7 cellular contexts compared by ENCODE assay signal in the genomic region with DNA sequence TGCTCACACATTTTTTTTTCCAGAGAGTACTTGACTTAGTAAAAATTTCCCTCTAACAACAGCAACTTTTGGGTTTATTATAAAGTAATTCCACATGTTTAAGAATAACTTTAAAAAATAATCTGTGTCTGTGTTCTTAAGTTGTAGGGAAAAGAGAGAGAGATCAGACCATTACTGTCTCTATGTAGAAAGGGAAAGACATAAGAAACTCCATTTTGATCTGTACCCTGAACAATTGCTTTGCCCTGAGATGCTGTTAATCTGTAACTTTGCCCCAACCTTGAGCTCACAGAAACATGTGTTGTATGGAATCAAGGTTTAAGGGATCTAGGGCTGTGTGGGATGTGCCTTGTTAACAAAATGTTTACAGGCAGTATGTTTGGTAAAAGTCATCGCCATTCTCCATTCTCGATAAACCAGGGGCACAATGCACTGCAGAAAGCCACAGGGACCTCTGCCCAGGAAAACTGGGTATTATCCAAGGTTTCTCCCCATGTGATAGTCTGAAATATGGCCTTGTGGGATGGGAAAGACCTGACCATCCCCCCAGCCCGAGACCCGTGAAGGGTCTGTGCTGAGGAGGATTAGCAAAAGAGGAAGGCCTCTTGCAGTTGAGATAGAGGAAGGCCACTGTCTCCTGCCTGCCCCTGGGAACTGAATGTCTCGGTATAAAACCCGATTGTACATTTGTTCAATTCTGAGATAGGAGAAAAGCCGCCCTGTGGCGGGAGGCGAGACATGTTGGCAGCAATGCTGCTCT.
DNase-seq lines count a peak whose midpoint lies in the region; ATAC-seq, FAIRE-seq and TF ChIP-seq lines count a peak whose summit lies in the region.
"Not testable (repeated sequence)": the region's sequence is repeated elsewhere in the genome, so short reads cannot be mapped to it uniquely, and the experiment has no call there.

No MANE protein-coding gene starts in this region.

- H2BK15ac ChIP-seq in IMR-90 (ENCODE audit: low read depth, low read length): not testable (repeated sequence)

- H2AK9ac ChIP-seq in IMR-90 (replicated peaks; ENCODE audit: low read depth, low read length, poor library complexity): not testable (repeated sequence)

- CTCF ChIA-PET in IMR-90 (lab: Yijun Ruan, JAX): interaction anchor here (1.5 kb wide), 2 partner anchors 10 to 11 kb away, joined by 4 to 10 read pairs; no protein-coding TSS in a partner anchor
- CTCF ChIA-PET in SK-N-SH (lab: Yijun Ruan, JAX): interaction anchor here (1.1 to 1.2 kb wide), 2 partner anchors 11 to 115 kb away, joined by 3 read pairs; no protein-coding TSS in a partner anchor

- H3K4me2 ChIP-seq in IMR-90 (ENCODE audit: low read depth, low read length); SK-N-SH: not testable (repeated sequence)

- H3K18ac ChIP-seq in IMR-90 (ENCODE audit: low read depth, low read length): peak overlapping the region; percentile 67; the same call in 1 of the 2 replicates

- H3F3A ChIP-seq in SK-N-SH (replicated peaks; ENCODE audit: insufficient read depth): peaks cover 34% of the 10 kb centered on the region

- H4K5ac ChIP-seq in IMR-90 (ENCODE audit: low read depth, low read length): not testable (repeated sequence)

- H3K27ac ChIP-seq in IMR-90 (ENCODE audit: insufficient read depth, low read length) (peak overlapping the region; percentile 29; the same call in 1 of the 2 replicates), SK-N-SH (ENCODE audit: low read depth in 2 of 2, low read length in 1 of 2) (peak overlapping the region; percentile 64 to 93; a peak in 3 of 4 replicates), body of pancreas (peak overlapping the region; percentile 74 to 86 (median 79)), cardiac muscle cell (peak overlapping the region; percentile 92), pancreas (peak overlapping the region in 3 of 4 donors; percentile 78 to 91 (median 79)), subcutaneous abdominal adipose tissue (ENCODE audit: low read depth, low read length) (peak overlapping the region; percentile 73)

- not testable (repeated sequence) for H3K14ac ChIP-seq in IMR-90 (replicated peaks; ENCODE audit: low read depth, low read length)

- TF ChIP-seq RAD21 in IMR-90 (IDR thresholded peaks at IDR 0.05; ENCODE audit: low read length); SK-N-SH (IDR thresholded peaks at IDR 0.05; ENCODE audit: low read length): not testable (repeated sequence)

- peak overlapping the region; percentile 93; the same call in 1 of the 2 replicates for H2BK120ac ChIP-seq in IMR-90 (ENCODE audit: low read depth, low read length)

- not testable (repeated sequence) for H4K91ac ChIP-seq in IMR-90 (ENCODE audit: insufficient read depth, low read depth, low read length)

- not testable (repeated sequence) for H3K9me1 ChIP-seq in IMR-90 (ENCODE audit: insufficient read depth, low read length)

- H4K20me1 ChIP-seq in IMR-90 (ENCODE audit: insufficient read depth, low read length); SK-N-SH (ENCODE audit: insufficient read depth): not testable (repeated sequence)

- not testable (repeated sequence) for H4K8ac ChIP-seq in IMR-90 (ENCODE audit: low read depth in 2 of 2, low read length in 2 of 2)

- H3K4me1 ChIP-seq in IMR-90 (ENCODE audit: control insufficient read depth, insufficient read depth, low read length): peaks cover 16% of the 10 kb centered on the region
- H3K4me1 ChIP-seq in SK-N-SH (ENCODE audit: control insufficient read depth in 1 of 2, insufficient read depth in 2 of 2, low read depth in 1 of 2, low read length in 1 of 2): peaks cover 26 to 30% of the 10 kb centered on the region in 2 experiments
- peaks cover 76% of the 10 kb centered on the region for H3K4me1 ChIP-seq in body of pancreas
- peaks cover 43% of the 10 kb centered on the region for H3K4me1 ChIP-seq in cardiac muscle cell (ENCODE audit: low read depth)
- peaks cover 12 to 66% (median 42%) of the 10 kb centered on the region in 3 donors for H3K4me1 ChIP-seq in pancreas
- peaks cover 3 to 55% (median 33%) of the 10 kb centered on the region in 5 donors for H3K4me1 ChIP-seq in subcutaneous abdominal adipose tissue (ENCODE audit: control insufficient read depth in 5 of 5, insufficient read depth in 5 of 5, low read length in 5 of 5)

- not testable (repeated sequence) for H3K79me1 ChIP-seq in IMR-90 (ENCODE audit: low read depth in 1 of 2, low read length in 2 of 2)

- not testable (repeated sequence) for BruUV-seq in IMR-90 (replicated peaks; lab: Mats Ljungman, UMichigan)

- not testable (repeated sequence) for H3K9me3 ChIP-seq in IMR-90 (ENCODE audit: control insufficient read depth, insufficient read depth, low read length); SK-N-SH; body of pancreas; cardiac muscle cell (ENCODE audit: low read depth); pancreas; subcutaneous abdominal adipose tissue (ENCODE audit: control insufficient read depth in 5 of 5, low read length in 5 of 5)

- intact Hi-C loops in IMR-90 (cut with micrococcal nuclease) (loop anchor here (5.0 kb wide), 3 partner anchors 402 to 1173 kb away; no protein-coding TSS in a partner anchor), pancreas (cut with DNase I) (loop anchor here in 1 of 3 donors (10.0 kb wide), 1 partner anchor 45 kb away; no protein-coding TSS in a partner anchor)
- intact Hi-C loops in body of pancreas (cut with DNase I): not testable (repeated sequence)

- H3K4ac ChIP-seq in IMR-90 (ENCODE audit: low read depth, low read length): not testable (repeated sequence)

- H3K27me3 Mint-ChIP-seq in mesothelial cell of epicardium (ENCODE audit: low read depth): not testable (repeated sequence)

- not testable (repeated sequence) for TF ChIP-seq POLR2A in IMR-90 (IDR thresholded peaks at IDR 0.05; ENCODE audit: low read depth, low read length); body of pancreas (IDR thresholded peaks at IDR 0.05)

- not testable (repeated sequence) for H3K23ac ChIP-seq in IMR-90 (ENCODE audit: low read depth, low read length)

- H3K36me3 ChIP-seq in IMR-90 (ENCODE audit: control insufficient read depth, insufficient read depth, low read length); SK-N-SH (replicated peaks in 1 of 2; ENCODE audit: control insufficient read depth in 1 of 2, insufficient read depth in 2 of 2, low read length in 1 of 2); body of pancreas (replicated peaks in 1 of 2; ENCODE audit: insufficient read depth in 1 of 2, low read depth in 2 of 2); cardiac muscle cell; pancreas; subcutaneous abdominal adipose tissue (ENCODE audit: control insufficient read depth in 5 of 5, insufficient read depth in 5 of 5, low read length in 5 of 5): not testable (repeated sequence)

- H3K9ac ChIP-seq in IMR-90 (ENCODE audit: low read depth, low read length); SK-N-SH; subcutaneous abdominal adipose tissue (ENCODE audit: low read length in 5 of 5): not testable (repeated sequence)

- dilution Hi-C loops in IMR-90 (cut with HindIII; ENCODE audit: low sequenced_read_pairs, unreplicated experiment): not testable (repeated sequence)

- H3K27ac Mint-ChIP-seq in mesothelial cell of epicardium: peak overlapping the region; percentile 85

- not testable (repeated sequence) for TF ChIP-seq CTCF in IMR-90 (conservative IDR thresholded peaks at IDR 0.05; ENCODE audit: low read depth, low read length); SK-N-SH (IDR thresholded peaks at IDR 0.05); cardiac muscle cell (IDR thresholded peaks at IDR 0.05; ENCODE audit: low read depth, low read length); mesothelial cell of epicardium (IDR thresholded peaks at IDR 0.05; ENCODE audit: unreplicated experiment); pancreas (IDR thresholded peaks at IDR 0.05)
- peak in 1 of 7 experiments; percentile 20 for TF ChIP-seq CTCF in body of pancreas (IDR thresholded peaks at IDR 0.05)

- peak overlapping the region; percentile 92 for H2BK5ac ChIP-seq in IMR-90 (ENCODE audit: low read depth, low read length, poor library complexity, severe bottlenecking)

- not testable (repeated sequence) for TF ChIP-seq EP300 in SK-N-SH (IDR thresholded peaks at IDR 0.05; ENCODE audit: borderline replicate concordance in 1 of 2, low read depth in 1 of 2, low read length in 1 of 2)

- not testable (repeated sequence) for H3K9me2 ChIP-seq in SK-N-SH

- not testable (repeated sequence) for H2AK5ac ChIP-seq in IMR-90 (ENCODE audit: low read depth, low read length)

- not testable (repeated sequence) for H3K56ac ChIP-seq in IMR-90 (ENCODE audit: extremely low read depth, insufficient read depth, low read length)

- FAIRE-seq in pancreas (lab: Jason Lieb, UNC): not testable (repeated sequence)

- not testable (repeated sequence) for H3K36me3 Mint-ChIP-seq in mesothelial cell of epicardium

- not testable (repeated sequence) for H3K4me3 ChIP-seq in IMR-90 (ENCODE audit: insufficient read depth, low read depth, low read length); SK-N-SH (ENCODE audit: low read depth in 2 of 2, low read length in 1 of 2); body of pancreas; cardiac muscle cell
- H3K4me3 ChIP-seq in pancreas (peak overlapping the region in 1 of 4 donors; percentile 27), subcutaneous abdominal adipose tissue (ENCODE audit: low read depth in 1 of 5, low read length in 5 of 5) (peak overlapping the region in 1 of 5 donors; percentile 53)

- H2AFZ ChIP-seq in IMR-90 (replicated peaks; ENCODE audit: low read length, poor library complexity); SK-N-SH (ENCODE audit: low read depth): not testable (repeated sequence)

- ATAC-seq in IMR-90 (ENCODE audit: low read depth); body of pancreas; pancreas: not testable (repeated sequence)

- POLR2A ChIA-PET in IMR-90 (lab: Charles Lee; ENCODE audit: unreplicated experiment); SK-N-SH (lab: Yijun Ruan, JAX): not testable (repeated sequence)

- not testable (repeated sequence) for H3K9me3 Mint-ChIP-seq in mesothelial cell of epicardium

- in situ Hi-C loops in IMR-90 (cut with MboI; ENCODE audit: low sequenced_read_pairs): not testable (repeated sequence)

- H3K79me2 ChIP-seq in SK-N-SH (ENCODE audit: insufficient read depth): not testable (repeated sequence)

- H3K4me1 Mint-ChIP-seq in mesothelial cell of epicardium: peaks cover 48% of the 10 kb centered on the region

- peak overlapping the region; percentile 22; the same call in 1 of the 2 replicates for H2BK20ac ChIP-seq in IMR-90 (ENCODE audit: low read depth, low read length)

- no CpG with 5 or more reads among the region's 9 CpGs for WGBS in IMR-90 (ENCODE audit: extremely low coverage in 2 of 2, insufficient read length in 1 of 2), 2 experiments
- WGBS in SK-N-SH (ENCODE audit: low lambda C conversion rate): 85% methylated on average over 9 of the region's 9 CpGs
- WGBS in body of pancreas, 2 donors: 53 to 59% methylated on average over 7 to 9 of the region's 9 CpGs
- 52 to 56% methylated on average over 6 of the region's 9 CpGs for WGBS in pancreas, 2 donors

- not testable (repeated sequence) for H3K4me3 Mint-ChIP-seq in mesothelial cell of epicardium

- DNase-seq in IMR-90; SK-N-SH; body of pancreas; cardiac muscle cell (ENCODE audit: low read depth in 1 of 2, low spot score in 1 of 2); mesothelial cell of epicardium (ENCODE audit: low spot score in 2 of 2, unreplicated experiment in 2 of 2); pancreas: not testable (repeated sequence)

- H3K27me3 ChIP-seq in IMR-90 (ENCODE audit: control insufficient read depth, insufficient read depth, low read length); SK-N-SH (ENCODE audit: insufficient read depth); body of pancreas; cardiac muscle cell; pancreas; subcutaneous abdominal adipose tissue (ENCODE audit: control insufficient read depth in 5 of 5, insufficient read depth in 4 of 5, low read length in 5 of 5): not testable (repeated sequence)

Comparison
In these comparisons a context has a peak if more than half of its experiments do, and no peak if none do; other contexts are left out.
1. H3K27ac ChIP-seq: peak in every context shown above with its lines; median percentile 92 in cardiac muscle cell; 79 in body of pancreas; 79 in pancreas; 78 in SK-N-SH; 73 in subcutaneous abdominal adipose tissue; 29 in IMR-90.